ENCODE assay signal across 28 cellular contexts in genomic region chr6:2883673-2884072, GRCh38. TPM values are rescaled to one million over a fixed set of nuclear protein-coding genes. Genes with fewer than 3 reads are reported as not detected.
DNase-seq lines count a peak whose midpoint lies in the region; ATAC-seq and TF ChIP-seq lines count a peak whose summit lies in the region.
"Had no signal": no experiment of that assay in that cellular context is flagged by ENCODE, and none has a peak within 500 bp of the region (broad histone marks: within the 10 kb centered on the region; RNA-seq: fewer than 3 reads in every experiment).

No MANE protein-coding gene starts in this region.

- H3K27me3 Mint-ChIP-seq in CD4-positive, alpha-beta T cell: no peaks in the 10 kb centered on the region
- H3K27me3 Mint-ChIP-seq in activated B cell treated with CpG ODN at 0.5 μM for 24 hours: no peaks in the 10 kb centered on the region
- H3K27me3 Mint-ChIP-seq in naive thymus-derived CD4-positive, alpha-beta T cell: no peaks in the 10 kb centered on the region

- H3K4me2 ChIP-seq in DOHH2 (ENCODE audit: low read length): peak overlapping the region; percentile 56

- peaks cover 37% of the 10 kb centered on the region for H3K79me2 ChIP-seq in DOHH2 (ENCODE audit: control insufficient read depth, low read length)

- ATAC-seq in CD4-positive, alpha-beta T cell (ENCODE audit: poor library complexity): no peak
- ATAC-seq in activated B cell treated with CpG ODN at 0.5 μM for 24 hours (ENCODE audit: low read depth): peak; percentile 13
- ATAC-seq in naive thymus-derived CD4-positive, alpha-beta T cell: no peak
- ATAC-seq: left ventricle myocardium superior, Panc1, upper lobe of right lung had no signal

- no peak for DNase-seq in CD4-positive, alpha-beta T cell
- DNase-seq in activated B cell treated with CpG ODN at 0.5 μM for 24 hours (no peak), DMS79 (lab: John Stamatoyannopoulos, UW) (no peak), middle frontal gyrus (ENCODE audit: extremely low spot score, low spot score) (no peak), globus pallidus (ENCODE audit: low spot score) (no peak)
- DNase-seq in naive thymus-derived CD4-positive, alpha-beta T cell: no peak
- DNase-seq: activated CD4-positive, alpha-beta T cell treated with anti-CD3 and anti-CD28 coated beads, Interleukin-2, amount 50 U/mL, for 4 hours; activated gamma-delta T cell; adrenal gland; DMS 273 treated with DMSO at 0.1 percent for 48 hours; GOT3; left ventricle myocardium superior; NCI-H1048; NCI-H1694 treated with DMSO at 0.1 percent for 48 hours; NCI-H2171 treated with DMSO at 0.1 percent for 48 hours; NCI-H510A treated with DMSO at 0.1 percent for 48 hours; nephron progenitor cell; retina; SHP77; small intestine; stimulated activated CD4-positive, alpha-beta T cell treated with anti-CD3 and anti-CD28 coated beads, Interleukin-1b, Interleukin-23, amount 100 ng/mL, for 48 hours; substantia nigra; T1000; upper lobe of right lung had no signal

- no peaks in the 10 kb centered on the region for H4K20me1 ChIP-seq in DOHH2 (ENCODE audit: control insufficient read depth, insufficient read depth, low read depth, low read length)

- peak overlapping the region; percentile 76 for H3K27ac Mint-ChIP-seq in CD4-positive, alpha-beta T cell
- H3K27ac Mint-ChIP-seq in activated B cell treated with CpG ODN at 0.5 μM for 24 hours: peak overlapping the region; percentile 83
- H3K27ac Mint-ChIP-seq in naive thymus-derived CD4-positive, alpha-beta T cell: peak overlapping the region in 8 of 9 donors; percentile 54 to 90 (median 68)
- H3K27ac Mint-ChIP-seq: mesothelial cell of epicardium, nephron progenitor cell had no signal

- no peak overlapping the region for H3K4me3 Mint-ChIP-seq in CD4-positive, alpha-beta T cell
- H3K4me3 Mint-ChIP-seq in activated B cell treated with CpG ODN at 0.5 μM for 24 hours: peak overlapping the region; percentile 13
- H3K4me3 Mint-ChIP-seq in naive thymus-derived CD4-positive, alpha-beta T cell: peak overlapping the region in 3 of 10 donors; percentile 2 to 52 (median 42)
- H3K4me3 Mint-ChIP-seq: mesothelial cell of epicardium, nephron progenitor cell had no signal

- H3K4me1 ChIP-seq in DOHH2 (ENCODE audit: control insufficient read depth, low read length): peaks cover 97% of the 10 kb centered on the region
- peaks cover 25 to 33% of the 10 kb centered on the region in 2 donors for H3K4me1 ChIP-seq in naive thymus-derived CD4-positive, alpha-beta T cell (ENCODE audit: control insufficient read depth in 2 of 2, insufficient read depth in 2 of 2, low read length in 2 of 2)
- H3K4me1 ChIP-seq: adrenal gland, upper lobe of right lung had no signal

- peaks cover 83% of the 10 kb centered on the region for H3K4me1 Mint-ChIP-seq in CD4-positive, alpha-beta T cell (ENCODE audit: low read depth)
- H3K4me1 Mint-ChIP-seq in activated B cell treated with CpG ODN at 0.5 μM for 24 hours: peaks cover 89% of the 10 kb centered on the region
- peaks cover 46 to 90% (median 82%) of the 10 kb centered on the region in 7 donors for H3K4me1 Mint-ChIP-seq in naive thymus-derived CD4-positive, alpha-beta T cell
- H3K4me1 Mint-ChIP-seq: mesothelial cell of epicardium had no signal

- intact Hi-C loops in CD4-positive, alpha-beta T cell (cut with DNase I, micrococcal nuclease): no loop called here
- intact Hi-C loops in activated B cell treated with CpG ODN at 0.5 μM for 24 hours (cut with micrococcal nuclease): loop anchor here (1.0 kb wide), 1 partner anchor 15 kb away; no protein-coding TSS in a partner anchor
- intact Hi-C loops in naive thymus-derived CD4-positive, alpha-beta T cell (cut with micrococcal nuclease): no loop called here

- POLR2A ChIA-PET in CD4-positive, alpha-beta T cell (lab: Charles Lee): interaction anchor here (0.8 to 2.5 kb wide), 6 partner anchors 9 to 35 kb away, joined by 3 to 20 read pairs (median 7); no protein-coding TSS in a partner anchor
- POLR2A ChIA-PET in activated B cell treated with CpG ODN at 0.5 μM for 24 hours (lab: Charles Lee): interaction anchor here (0.7 to 2.0 kb wide), 11 partner anchors 8 to 42 kb away, joined by 3 to 15 read pairs (median 5); partner anchors contain the start of genes SERPINB1 and SERPINB9
- POLR2A ChIA-PET in naive thymus-derived CD4-positive, alpha-beta T cell (lab: Charles Lee): interaction anchor here (0.5 to 2.2 kb wide), 11 partner anchors 12 to 52 kb away, joined by 3 to 23 read pairs (median 4); no protein-coding TSS in a partner anchor

- H3K36me3 Mint-ChIP-seq in CD4-positive, alpha-beta T cell (ENCODE audit: low read depth): peaks cover 36% of the 10 kb centered on the region
- peaks cover 54% of the 10 kb centered on the region for H3K36me3 Mint-ChIP-seq in activated B cell treated with CpG ODN at 0.5 μM for 24 hours (ENCODE audit: low read depth)
- peaks cover 14 to 52% (median 24%) of the 10 kb centered on the region in 5 donors for H3K36me3 Mint-ChIP-seq in naive thymus-derived CD4-positive, alpha-beta T cell

- peaks cover 60% of the 10 kb centered on the region for H3F3A ChIP-seq in DOHH2 (ENCODE audit: control insufficient read depth, insufficient read depth)

- CTCF ChIA-PET in CD4-positive, alpha-beta T cell (lab: Charles Lee): interaction anchor here (0.8 to 1.9 kb wide), 5 partner anchors 9 to 57 kb away, joined by 3 to 6 read pairs (median 3); partner anchors contain the start of gene SERPINB9
- CTCF ChIA-PET in activated B cell treated with CpG ODN at 0.5 μM for 24 hours (lab: Charles Lee): interaction anchor here (1.9 kb wide), 1 partner anchor 37 kb away, joined by 10 read pairs; no protein-coding TSS in a partner anchor
- CTCF ChIA-PET in naive thymus-derived CD4-positive, alpha-beta T cell (lab: Charles Lee): interaction anchor here (0.6 to 2.2 kb wide), 4 partner anchors 28 to 41 kb away, joined by 3 to 11 read pairs (median 3); no protein-coding TSS in a partner anchor

- no peaks in the 10 kb centered on the region for H3K9me3 ChIP-seq in CD4-positive, alpha-beta T cell (ENCODE audit: control insufficient read depth, low read length)
- peaks cover 4% of the 10 kb centered on the region; the same call in 1 of the 2 replicates for H3K9me3 ChIP-seq in DOHH2 (ENCODE audit: control insufficient read depth, insufficient read depth, low read length)
- no peaks in the 10 kb centered on the region for H3K9me3 ChIP-seq in naive thymus-derived CD4-positive, alpha-beta T cell (ENCODE audit: control insufficient read depth in 2 of 3, low read length in 3 of 3)
- H3K9me3 ChIP-seq: adrenal gland, upper lobe of right lung had no signal

- no peaks in the 10 kb centered on the region for H3K9me2 ChIP-seq in DOHH2 (replicated peaks; ENCODE audit: control insufficient read depth, low read length)

- TF ChIP-seq CTCF in CD4-positive, alpha-beta T cell (IDR thresholded peaks at IDR 0.05): no peak
- no peak for TF ChIP-seq CTCF in DOHH2 (IDR thresholded peaks at IDR 0.05; ENCODE audit: low read depth, low read length, poor library complexity, severe bottlenecking)
- TF ChIP-seq CTCF in activated B cell treated with CpG ODN at 0.5 μM for 24 hours (IDR thresholded peaks at IDR 0.05): no peak

- H3K27me3 ChIP-seq in CD4-positive, alpha-beta T cell (ENCODE audit: control insufficient read depth, insufficient read depth, low read length): no peaks in the 10 kb centered on the region
- no peaks in the 10 kb centered on the region for H3K27me3 ChIP-seq in DOHH2 (ENCODE audit: control insufficient read depth, low read length)
- H3K27me3 ChIP-seq in naive thymus-derived CD4-positive, alpha-beta T cell (ENCODE audit: control insufficient read depth in 2 of 2, insufficient read depth in 2 of 2, low read length in 2 of 2): no peaks in the 10 kb centered on the region
- H3K27me3 ChIP-seq: adrenal gland, upper lobe of right lung had no signal

- H3K4me3 ChIP-seq in DOHH2 (ENCODE audit: low read length): peak overlapping the region; percentile 59
- no peak overlapping the region for H3K4me3 ChIP-seq in naive thymus-derived CD4-positive, alpha-beta T cell (ENCODE audit: low read length)
- H3K4me3 ChIP-seq: adrenal gland, upper lobe of right lung had no signal

- no peak overlapping the region for H3K27ac ChIP-seq in CD4-positive, alpha-beta T cell (ENCODE audit: low read depth, low read length)
- H3K27ac ChIP-seq in DOHH2 (ENCODE audit: low read depth, low read length): peak overlapping the region; percentile 84
- no peak overlapping the region for H3K27ac ChIP-seq in naive thymus-derived CD4-positive, alpha-beta T cell (ENCODE audit: low read depth, low read length)
- H3K27ac ChIP-seq: adrenal gland, upper lobe of right lung had no signal

- H3K36me3 ChIP-seq in DOHH2 (ENCODE audit: control insufficient read depth, low read length): peaks cover 40% of the 10 kb centered on the region
- H3K36me3 ChIP-seq in naive thymus-derived CD4-positive, alpha-beta T cell (ENCODE audit: control insufficient read depth in 2 of 3, insufficient read depth in 3 of 3, low read length in 3 of 3): no peaks in the 10 kb centered on the region
- H3K36me3 ChIP-seq: adrenal gland, upper lobe of right lung had no signal

- peaks cover 2% of the 10 kb centered on the region for H3K9me3 Mint-ChIP-seq in CD4-positive, alpha-beta T cell
- peaks cover 7% of the 10 kb centered on the region for H3K9me3 Mint-ChIP-seq in activated B cell treated with CpG ODN at 0.5 μM for 24 hours
- H3K9me3 Mint-ChIP-seq in naive thymus-derived CD4-positive, alpha-beta T cell: peaks cover 0 to 18% (median 5%) of the 10 kb centered on the region in 11 donors
- H3K9me3 Mint-ChIP-seq: CD14-positive monocyte had no signal

RNA-seq across cellular contexts. Expression of gene SERPINB9, which starts 19.4 kb away (rescaled TPM):
- total RNA-seq in CD4-positive, alpha-beta T cell: 10 to 100 TPM; 25.8 to 27.4 TPM
- total RNA-seq in activated B cell treated with CpG ODN at 0.5 μM for 24 hours: 142 and 149 TPM in 2 replicates
- 10 to 100 TPM; 25.1 to 74.4 (median 52.0) TPM for total RNA-seq in naive thymus-derived CD4-positive, alpha-beta T cell
- polyA plus RNA-seq in naive thymus-derived CD4-positive, alpha-beta T cell: 10 to 100 TPM; 33.1 to 34.1 TPM

RNA-seq across cellular contexts. Expression of gene SERPINB1, which starts 42.0 kb away (rescaled TPM):
- total RNA-seq in CD4-positive, alpha-beta T cell: 10 to 100 TPM; 58.3 to 58.4 TPM
- 59.9 and 60.5 TPM in 2 replicates for total RNA-seq in activated B cell treated with CpG ODN at 0.5 μM for 24 hours
- total RNA-seq in naive thymus-derived CD4-positive, alpha-beta T cell: 100 to 1,000 TPM in 1 of 5 experiments, 10 to 100 TPM in 4; 43.8 to 108 (median 62.5) TPM
- 100 to 1,000 TPM; 129 to 135 TPM for polyA plus RNA-seq in naive thymus-derived CD4-positive, alpha-beta T cell
